Comparison of ENCODE assay signal across 10 cellular contexts in genomic region chr15:78619022-78619950, GRCh38. TPM values are rescaled to one million over a fixed set of nuclear protein-coding genes. Genes with fewer than 3 reads are reported as not detected.
DNase-seq lines count a peak whose midpoint lies in the region; ATAC-seq, FAIRE-seq and TF ChIP-seq lines count a peak whose summit lies in the region.
"Had no signal": no experiment of that assay in that cellular context is flagged by ENCODE, and none has a peak within 500 bp of the region (broad histone marks: within the 10 kb centered on the region; RNA-seq: fewer than 3 reads in every experiment).

No MANE protein-coding gene starts in this region.

- H3K4me2 ChIP-seq in K562 (ENCODE audit: insufficient read depth, low read length): no peak overlapping the region

- no peaks in the 10 kb centered on the region for H3K79me2 ChIP-seq in ACC112 (ENCODE audit: control insufficient read depth, insufficient read depth, low read length, unreplicated experiment)
- H3K79me2 ChIP-seq in K562 (ENCODE audit: control insufficient read depth, insufficient read depth, low read length): no peaks in the 10 kb centered on the region

- peaks cover 33 to 62% (median 38%) of the 10 kb centered on the region in 5 donors for H3K27me3 Mint-ChIP-seq in naive thymus-derived CD8-positive, alpha-beta T cell

- 0 out of 3 replicates have a peak, but pooled peaks have one; percentile 16 for ATAC-seq in K562
- no peak for ATAC-seq in naive thymus-derived CD8-positive, alpha-beta T cell

- CTCF ChIA-PET in K562 (lab: Yijun Ruan, JAX; ENCODE audit: low intra/inter-chr PET ratio): interaction anchor here (0.6 to 2.0 kb wide), 5 partner anchors 18 to 132 kb away, joined by 3 to 11 read pairs (median 9); no protein-coding TSS in a partner anchor

- TF ChIP-seq CTCF in GM20000 (IDR thresholded peaks at IDR 0.05; ENCODE audit: extremely low read depth, missing control alignments) (no peak), K562 (IDR thresholded peaks at IDR 0.05 in 2 of 3, conservative IDR thresholded peaks at IDR 0.05 in 1 of 3; ENCODE audit: insufficient read depth in 2 of 3, low read depth in 1 of 3, low read length in 3 of 3) (no peak)

- TF ChIP-seq EP300 in K562 (IDR thresholded peaks at IDR 0.05; ENCODE audit: low read length): no peak

- TF ChIP-seq RAD21 in K562 (CRISPR knock-in tag; conservative IDR thresholded peaks at IDR 0.05 in 1 of 2, IDR thresholded peaks at IDR 0.05 in 1 of 2): no peak

- no peak overlapping the region for H3K27ac ChIP-seq in ACC112 (ENCODE audit: low read depth, low read length)
- H3K27ac ChIP-seq in K562 (ENCODE audit: extremely low read depth, low read depth, low read length): no peak overlapping the region
- H3K27ac ChIP-seq: lower lobe of right lung had no signal

- H3K9me1 ChIP-seq in K562 (ENCODE audit: control insufficient read depth, insufficient read depth, low read length): no peaks in the 10 kb centered on the region

- peak overlapping the region in 6 of 10 donors; percentile 33 to 58 (median 44) for H3K4me3 Mint-ChIP-seq in naive thymus-derived CD8-positive, alpha-beta T cell

- DNase-seq in GM20000 (ENCODE audit: low spot score): peak; percentile 26
- DNase-seq in K562 (ENCODE audit: extremely low read depth in 1 of 4, low spot score in 3 of 4): no peak
- no peak for DNase-seq in naive thymus-derived CD8-positive, alpha-beta T cell
- DNase-seq in NK-92 (lab: John Stamatoyannopoulos, UW; ENCODE audit: unreplicated experiment): no peak
- DNase-seq in islet precursor cell: no peak
- no peak for DNase-seq in NCI-H510A treated with DMSO at 0.1 percent for 48 hours (lab: John Stamatoyannopoulos, UW)
- no peak for DNase-seq in posterior cingulate gyrus

- H3K27ac Mint-ChIP-seq in naive thymus-derived CD8-positive, alpha-beta T cell: no peak overlapping the region
- H3K27ac Mint-ChIP-seq: CD4-positive, alpha-beta memory T cell had no signal

- H3K27me3 ChIP-seq in ACC112 (ENCODE audit: insufficient read depth, low read length): peaks cover 53% of the 10 kb centered on the region
- peaks cover 26 to 41% of the 10 kb centered on the region in 2 experiments for H3K27me3 ChIP-seq in K562 (ENCODE audit: control insufficient read depth in 2 of 2, insufficient read depth in 2 of 2, low read length in 2 of 2)

- H3K4me3 ChIP-seq in ACC112 (ENCODE audit: low read depth, low read length): peak overlapping the region; percentile 66; the same call in 1 of the 2 replicates
- H3K4me3 ChIP-seq in K562: no peak overlapping the region

- in situ Hi-C loops in K562 (cut with MboI): loop anchor here (5.0 kb wide), 1 partner anchor 88 kb away; no protein-coding TSS in a partner anchor

- no peaks in the 10 kb centered on the region for H3K36me3 ChIP-seq in ACC112 (ENCODE audit: insufficient read depth, low read length)
- H3K36me3 ChIP-seq in K562 (ENCODE audit: control insufficient read depth, insufficient read depth, low read length): no peaks in the 10 kb centered on the region
- H3K36me3 ChIP-seq: lower lobe of right lung had no signal

- H2AFZ ChIP-seq in ACC112 (ENCODE audit: low read length, unreplicated experiment) (no peak overlapping the region), K562 (ENCODE audit: low read depth, low read length) (no peak overlapping the region)

- POLR2A ChIA-PET in K562 (lab: Yijun Ruan, JAX): interaction anchor here (0.6 kb wide), 1 partner anchor 311 kb away, joined by 3 read pairs; no protein-coding TSS in a partner anchor
- POLR2A ChIA-PET in naive thymus-derived CD8-positive, alpha-beta T cell (lab: Charles Lee): no interaction called here

- intact Hi-C loops in K562 (cut with micrococcal nuclease) (loop anchor here (5.0 kb wide), 1 partner anchor 312 kb away; no protein-coding TSS in a partner anchor), posterior cingulate gyrus (cut with DNase I) (loop anchor here (5.0 kb wide), 1 partner anchor 133 kb away; no protein-coding TSS in a partner anchor)

- no peaks in the 10 kb centered on the region; the same call in none of the 2 replicates for H4K20me1 ChIP-seq in K562 (replicated peaks; ENCODE audit: control insufficient read depth, insufficient read depth, low read length)

- H3K4me1 Mint-ChIP-seq in naive thymus-derived CD8-positive, alpha-beta T cell: peaks cover 2 to 24% (median 18%) of the 10 kb centered on the region in 4 donors

- no peaks in the 10 kb centered on the region for H3K9me3 ChIP-seq in K562 (replicated peaks; ENCODE audit: control insufficient read depth, insufficient read depth, low read depth, low read length)
- H3K9me3 ChIP-seq: lower lobe of right lung had no signal

- H3K36me3 Mint-ChIP-seq in naive thymus-derived CD8-positive, alpha-beta T cell: no peaks in the 10 kb centered on the region
- H3K36me3 Mint-ChIP-seq: CD4-positive, alpha-beta memory T cell had no signal

- H3K9ac ChIP-seq in K562 (ENCODE audit: insufficient read depth in 1 of 2, low read depth in 2 of 2, low read length in 2 of 2): no peak overlapping the region

- no peak for FAIRE-seq in K562 (lab: Jason Lieb, UNC)

- no TSS peak for BruUV-seq in K562 (replicated peaks; lab: Mats Ljungman, UMichigan)

- H3K4me1 ChIP-seq in ACC112 (ENCODE audit: control insufficient read depth, insufficient read depth, low read length, unreplicated experiment) (peaks cover 14% of the 10 kb centered on the region), K562 (replicated peaks in 1 of 2; ENCODE audit: control insufficient read depth in 2 of 2, insufficient read depth in 2 of 2, low read length in 2 of 2) (peaks cover 0 to 12% of the 10 kb centered on the region in 2 experiments; a peak in 1 of 5 replicates)

- H3K9me3 Mint-ChIP-seq in naive thymus-derived CD8-positive, alpha-beta T cell: no peaks in the 10 kb centered on the region
- H3K9me3 Mint-ChIP-seq: CD4-positive, alpha-beta memory T cell had no signal

- 10% methylated on average over 19 of the region's 20 CpGs for WGBS in K562 (ENCODE audit: insufficient coverage, low coverage, missing lambda C conversion rate)

- TF ChIP-seq POLR2A in K562 (conservative IDR thresholded peaks at IDR 0.05): no peak

RNA-seq across cellular contexts. Expression of gene CHRNA3, which starts 1.5 kb away (rescaled TPM):
- not detected in 2 replicates for total RNA-seq in K562 (2011; cell fraction: chromatin; rRNA removed; ENCODE audit: low replicate concordance)
- total RNA-seq in K562 (2011; cell fraction: nucleolus; rRNA removed): not detected in 2 replicates
- total RNA-seq in K562 (2011; cell fraction: nucleoplasm; rRNA removed): not detected in 2 replicates
- total RNA-seq in K562 (2014; rRNA removed) (not detected in 2 replicates), K562 (2014; rRNA removed; fragmentation: Illumina TruSeq; extraction: Trizol) (not detected in 2 replicates), K562 (2015; rRNA removed; fragmentation: Illumina TruSeq; extraction: Trizol) (not detected in 2 replicates), K562 (2021) (not detected in 2 replicates)
- polyA plus RNA-seq in K562 (2011; rRNA removed) (not detected in 2 replicates), K562 (2014; fragmentation: Illumina TruSeq; extraction: Trizol) (not detected in 2 replicates), K562 (2014; fragmentation: Nextera tagmentation; extraction: Ambion mirVana) (under 1 TPM in 1 of 2 experiments, not detected in 1; 0.01 TPM), K562 (2014; rRNA removed) (not detected in 2 replicates)
- not detected in 2 replicates for polyA plus RNA-seq in K562 (2011; cell fraction: cytosol; rRNA removed)
- not detected in 2 replicates for polyA plus RNA-seq in K562 (2011; cell fraction: nucleus; rRNA removed)
- polyA plus RNA-seq in K562 (2012): 0.07 and 0.31 TPM in 2 replicates
- polyA minus RNA-seq in K562 (2011; rRNA and poly(A)+ RNA removed): not detected in 2 replicates
- not detected in 2 replicates for polyA minus RNA-seq in K562 (2011; cell fraction: cytosol; rRNA and poly(A)+ RNA removed)
- not detected in 2 replicates for polyA minus RNA-seq in K562 (2011; cell fraction: nucleus; rRNA and poly(A)+ RNA removed)
- total RNA-seq in naive thymus-derived CD8-positive, alpha-beta T cell: not detected
- not detected for polyA plus RNA-seq in naive thymus-derived CD8-positive, alpha-beta T cell
- total RNA-seq: CD4-positive, alpha-beta memory T cell had no signal
- polyA plus RNA-seq: CD4-positive, alpha-beta memory T cell had no signal

RNA-seq across cellular contexts. Expression of gene CHRNB4, which starts 21.7 kb away (rescaled TPM):
- total RNA-seq in K562 (2011; cell fraction: chromatin; rRNA removed; ENCODE audit: low replicate concordance): not detected in 2 replicates
- total RNA-seq in K562 (2011; cell fraction: nucleolus; rRNA removed): not detected in 2 replicates
- not detected in 2 replicates for total RNA-seq in K562 (2011; cell fraction: nucleoplasm; rRNA removed)
- total RNA-seq in K562 (2014; rRNA removed) (0.18 TPM in 1 of 2 replicates, not detected in the other), K562 (2014; rRNA removed; fragmentation: Illumina TruSeq; extraction: Trizol) (not detected in 2 replicates), K562 (2015; rRNA removed; fragmentation: Illumina TruSeq; extraction: Trizol) (not detected in 2 replicates), K562 (2021) (not detected in 2 replicates)
- polyA plus RNA-seq in K562 (2011; rRNA removed) (not detected in 2 replicates), K562 (2014; fragmentation: Illumina TruSeq; extraction: Trizol) (not detected in 2 replicates), K562 (2014; fragmentation: Nextera tagmentation; extraction: Ambion mirVana) (under 1 TPM in 1 of 2 experiments, not detected in 1; 0.08 TPM), K562 (2014; rRNA removed) (not detected in 2 replicates)
- 0.04 TPM in 1 of 2 replicates, not detected in the other for polyA plus RNA-seq in K562 (2011; cell fraction: cytosol; rRNA removed)
- polyA plus RNA-seq in K562 (2011; cell fraction: nucleus; rRNA removed): 0.04 TPM in 1 of 2 replicates, not detected in the other
- not detected in 2 replicates for polyA plus RNA-seq in K562 (2012)
- not detected in 2 replicates for polyA minus RNA-seq in K562 (2011; rRNA and poly(A)+ RNA removed)
- not detected in 2 replicates for polyA minus RNA-seq in K562 (2011; cell fraction: cytosol; rRNA and poly(A)+ RNA removed)
- not detected in 2 replicates for polyA minus RNA-seq in K562 (2011; cell fraction: nucleus; rRNA and poly(A)+ RNA removed)
- total RNA-seq in naive thymus-derived CD8-positive, alpha-beta T cell: not detected
- polyA plus RNA-seq in naive thymus-derived CD8-positive, alpha-beta T cell: not detected
- total RNA-seq: CD4-positive, alpha-beta memory T cell; lower lobe of right lung had no signal
- polyA plus RNA-seq: CD4-positive, alpha-beta memory T cell had no signal

RNA-seq across cellular contexts. Expression of gene CHRNA5, which starts 54.0 kb away (rescaled TPM):
- 9.5 and 17.7 TPM in 2 replicates for total RNA-seq in K562 (2011; cell fraction: chromatin; rRNA removed; ENCODE audit: low replicate concordance)
- 5.2 and 8.6 TPM in 2 replicates for total RNA-seq in K562 (2011; cell fraction: nucleolus; rRNA removed)
- total RNA-seq in K562 (2011; cell fraction: nucleoplasm; rRNA removed): 8.6 and 12.1 TPM in 2 replicates
- total RNA-seq in K562 (2014; rRNA removed) (6.0 and 6.5 TPM in 2 replicates), K562 (2014; rRNA removed; fragmentation: Illumina TruSeq; extraction: Trizol) (16.1 and 17.3 TPM in 2 replicates), K562 (2015; rRNA removed; fragmentation: Illumina TruSeq; extraction: Trizol) (8.0 and 11.0 TPM in 2 replicates), K562 (2021) (13.4 and 14.9 TPM in 2 replicates)
- polyA plus RNA-seq in K562 (2011; rRNA removed) (6.1 and 13.6 TPM in 2 replicates), K562 (2014; fragmentation: Illumina TruSeq; extraction: Trizol) (11.4 and 12.4 TPM in 2 replicates), K562 (2014; fragmentation: Nextera tagmentation; extraction: Ambion mirVana) (1 to 10 TPM; 2.8 to 3.4 TPM), K562 (2014; rRNA removed) (7.1 and 11.7 TPM in 2 replicates)
- polyA plus RNA-seq in K562 (2011; cell fraction: cytosol; rRNA removed): 2.1 and 3.9 TPM in 2 replicates
- polyA plus RNA-seq in K562 (2011; cell fraction: nucleus; rRNA removed): 1.9 and 2.2 TPM in 2 replicates
- polyA plus RNA-seq in K562 (2012): 7.2 and 12.4 TPM in 2 replicates
- 5.6 and 12.7 TPM in 2 replicates for polyA minus RNA-seq in K562 (2011; rRNA and poly(A)+ RNA removed)
- 2.1 and 4.4 TPM in 2 replicates for polyA minus RNA-seq in K562 (2011; cell fraction: cytosol; rRNA and poly(A)+ RNA removed)
- 1.1 and 1.3 TPM in 2 replicates for polyA minus RNA-seq in K562 (2011; cell fraction: nucleus; rRNA and poly(A)+ RNA removed)
- total RNA-seq in naive thymus-derived CD8-positive, alpha-beta T cell: 1 to 10 TPM; 1.3 TPM
- under 1 TPM in 2 of 3 donors, not detected in 1; 0.34 to 0.47 TPM for polyA plus RNA-seq in naive thymus-derived CD8-positive, alpha-beta T cell
